9 cellular contexts compared by ENCODE assay signal in the genomic region with DNA sequence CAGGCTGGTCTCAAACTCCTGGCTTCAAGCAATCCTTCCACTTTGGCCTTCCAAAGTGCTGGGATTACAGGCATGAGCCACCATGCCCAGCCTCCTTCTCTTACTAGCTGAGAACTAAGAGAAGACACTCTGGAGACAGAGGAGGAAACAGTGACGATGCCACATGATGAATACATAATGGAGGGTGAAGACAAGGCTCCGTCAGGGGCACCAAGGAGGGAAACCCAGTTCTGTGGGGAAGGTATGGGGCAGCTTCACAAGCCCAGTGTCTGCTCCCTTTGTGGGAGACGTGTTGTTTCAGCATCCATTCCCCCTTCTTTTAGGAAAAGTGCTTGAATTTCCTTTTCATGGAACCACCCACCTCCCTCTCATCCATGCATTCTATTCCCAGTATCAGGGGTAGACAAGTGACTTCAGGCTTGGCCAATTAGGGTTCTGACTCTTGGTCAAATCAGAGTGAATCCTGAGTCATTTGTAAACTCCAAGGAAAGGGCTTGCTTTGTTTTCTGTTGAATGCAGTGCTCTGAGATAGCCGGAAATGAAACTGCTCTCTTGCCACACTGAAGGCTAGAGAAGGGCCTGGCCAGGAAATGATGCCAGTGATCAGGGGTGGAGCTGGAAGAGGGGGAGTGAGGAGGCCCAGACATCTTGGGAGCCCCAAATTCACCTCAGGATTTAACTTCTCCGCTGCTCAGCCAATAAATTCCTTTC. TPM values are rescaled to one million over a fixed set of nuclear protein-coding genes. Genes with fewer than 3 reads are reported as not detected.
DNase-seq lines count a peak whose midpoint lies in the region; ATAC-seq and TF ChIP-seq lines count a peak whose summit lies in the region.
"Had no signal": no experiment of that assay in that cellular context is flagged by ENCODE, and none has a peak within 500 bp of the region (broad histone marks: within the 10 kb centered on the region; RNA-seq: fewer than 3 reads in every experiment).

No MANE protein-coding gene starts in this region.

- H3K4me3 Mint-ChIP-seq in IgD-negative memory B cell, result peak overlapping the region; percentile 70 to 92 (median 83)

- peaks cover 31 to 40% (median 35%) of the 10 kb centered on the region in 3 donors for H3K4me1 Mint-ChIP-seq in IgD-negative memory B cell

- TF ChIP-seq CTCF in epithelial cell of esophagus (IDR thresholded peaks at IDR 0.05; ENCODE audit: insufficient read depth, low read depth, low read length, missing control alignments), result no peak

- H3K36me3 Mint-ChIP-seq in IgD-negative memory B cell, result peaks cover 10% of the 10 kb centered on the region

- H3K4me3 ChIP-seq in epithelial cell of esophagus (ENCODE audit: low read length), result no peak overlapping the region

- peak; percentile 70 for ATAC-seq in GM21515 (IDR thresholded peaks at IDR 0.05; ENCODE audit: unreplicated experiment)
- ATAC-seq: Panc1 had no signal

- no peaks in the 10 kb centered on the region for H3K27me3 Mint-ChIP-seq in IgD-negative memory B cell

- DNase-seq in EH (ENCODE audit: low read depth), result peak; percentile 92
- DNase-seq in activated CD4-positive, alpha-beta T cell treated with anti-CD3 and anti-CD28 coated beads, Interleukin-2, amount 50 U/mL, for 48 hours, result peak; percentile 63 to 76
- peak; percentile 59 for DNase-seq in epithelial cell of esophagus (ENCODE audit: low read depth)
- peak; percentile 92 for DNase-seq in pons (ENCODE audit: low spot score)
- DNase-seq in NCI-H2196 (lab: John Stamatoyannopoulos, UW; ENCODE audit: unreplicated experiment), result no peak
- DNase-seq in NCI-H1417 (lab: John Stamatoyannopoulos, UW), result no peak

- no peaks in the 10 kb centered on the region for H3K9me3 Mint-ChIP-seq in IgD-negative memory B cell

- peak overlapping the region; percentile 57 to 97 (median 90) for H3K27ac Mint-ChIP-seq in IgD-negative memory B cell

RNA-seq across cellular contexts. Expression of a gene that starts 23.7 kb away (rescaled TPM):
- 41.7 TPM for polyA plus RNA-seq in IgD-negative memory B cell

RNA-seq across cellular contexts. Expression of a gene that starts 24.0 kb away (rescaled TPM):
- 83.5 TPM for polyA plus RNA-seq in IgD-negative memory B cell

RNA-seq across cellular contexts. Expression of a gene that starts 33.4 kb away (rescaled TPM):
- polyA plus RNA-seq in IgD-negative memory B cell, result 193 TPM

Comparison
In these comparisons a context has a peak if more than half of its experiments do, and no peak if none do; other contexts are left out.
1. DNase-seq: peak in EH (single experiment), activated CD4-positive, alpha-beta T cell treated with anti-CD3 and anti-CD28 coated beads, Interleukin-2, amount 50 U/mL, for 48 hours (2 of 2), epithelial cell of esophagus (single experiment) and pons (single experiment); none in NCI-H2196 (single experiment) and NCI-H1417 (0 of 3).